10 cellular contexts compared by ENCODE assay signal in the genomic region with DNA sequence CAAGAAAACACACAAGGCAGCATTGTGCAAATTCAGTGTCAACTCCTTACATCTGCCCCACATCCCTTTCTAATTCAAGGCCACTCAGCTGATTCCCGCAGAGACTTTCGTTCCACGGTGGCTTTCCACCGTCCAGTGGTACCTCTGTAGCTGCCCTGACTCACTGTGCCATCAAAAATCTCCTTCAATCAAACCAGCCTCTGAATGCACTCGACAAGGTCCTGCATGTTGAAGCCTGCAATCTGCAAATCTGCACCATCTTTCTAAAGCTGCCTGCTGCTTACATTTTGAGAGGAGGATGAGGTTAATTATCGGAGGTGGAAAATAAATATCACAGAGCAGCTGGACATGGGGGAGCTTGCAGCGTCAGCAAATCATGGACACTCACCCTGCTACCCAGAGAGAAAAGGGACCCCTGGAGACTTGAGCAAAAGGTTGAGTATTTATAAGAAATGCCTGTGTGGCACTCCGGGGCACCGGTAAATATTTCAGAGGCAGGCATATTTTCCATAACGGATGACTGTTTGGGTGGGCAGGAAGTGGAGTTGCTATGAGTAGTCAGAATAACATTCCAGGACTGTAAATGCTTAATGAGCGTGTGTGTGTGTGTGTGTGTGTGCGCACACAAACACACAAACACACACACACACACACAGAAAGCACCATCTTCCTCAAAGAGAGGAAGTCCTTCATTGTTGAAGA.
DNase-seq lines count a peak whose midpoint lies in the region; ATAC-seq and TF ChIP-seq lines count a peak whose summit lies in the region.
"Had no signal": no experiment of that assay in that cellular context is flagged by ENCODE, and none has a peak within 500 bp of the region (broad histone marks: within the 10 kb centered on the region; RNA-seq: fewer than 3 reads in every experiment).

No MANE protein-coding gene starts in this region.

- TF ChIP-seq CTCF in AG04449 (IDR thresholded peaks at IDR 0.05; ENCODE audit: insufficient read depth, low read length, missing control alignments): no peak
- no peak for TF ChIP-seq CTCF in mammary epithelial cell (conservative IDR thresholded peaks at IDR 0.05 in 1 of 2, IDR thresholded peaks at IDR 0.05 in 1 of 2; ENCODE audit: extremely low read depth in 1 of 2, insufficient read depth in 1 of 2, low read depth in 1 of 2, low read length in 2 of 2)
- no peak for TF ChIP-seq CTCF in transverse colon (IDR thresholded peaks at IDR 0.05)

- DNase-seq in AG04449 (ENCODE audit: low read depth, low spot score) (peak; percentile 38), MG63 (peak; percentile 38), mammary epithelial cell (peak; percentile 61), medulla oblongata (ENCODE audit: extremely low spot score) (peak; percentile 7), NCI-H526 (lab: John Stamatoyannopoulos, UW) (no peak), transverse colon (no peak), DMS153 (lab: John Stamatoyannopoulos, UW) (no peak)
- DNase-seq: activated CD4-positive, alpha-beta T cell treated with anti-CD3 and anti-CD28 coated beads for 1 hour; NCI-H82 had no signal

- H3K9ac ChIP-seq in mammary epithelial cell (ENCODE audit: insufficient read depth, low read length): peak overlapping the region; percentile 13

- no peaks in the 10 kb centered on the region for H4K20me1 ChIP-seq in mammary epithelial cell (ENCODE audit: insufficient read depth, low read length)

- H3K79me2 ChIP-seq in mammary epithelial cell (ENCODE audit: insufficient read depth, low read length): no peaks in the 10 kb centered on the region

- BruUV-seq in mammary epithelial cell (replicated peaks; lab: Mats Ljungman, UMichigan): no TSS peak

- no peak for ATAC-seq in HG03439 (IDR thresholded peaks at IDR 0.05; ENCODE audit: unreplicated experiment)

- H3K9me3 ChIP-seq in MG63 (no peaks in the 10 kb centered on the region), mammary epithelial cell (replicated peaks; ENCODE audit: insufficient read depth, low read length) (peaks cover 10% of the 10 kb centered on the region), transverse colon (no peaks in the 10 kb centered on the region)

- in situ Hi-C loops in mammary epithelial cell (cut with MboI; ENCODE audit: low sequenced_read_pairs in 2 of 2): no loop called here
- in situ Hi-C loops in transverse colon (cut with MboI; ENCODE audit: low pct_ligation_motif_present in 1 of 4, low pct_unique_long_range_greater_than_20kb in 1 of 4, low sequenced_read_pairs in 3 of 4): no loop called here

- H3K27ac ChIP-seq in mammary epithelial cell (ENCODE audit: insufficient read depth, low read depth, low read length): peak overlapping the region; percentile 69
- peak overlapping the region in 2 of 4 donors; percentile 8 to 18 for H3K27ac ChIP-seq in transverse colon

- no peak for TF ChIP-seq EP300 in transverse colon (IDR thresholded peaks at IDR 0.05; ENCODE audit: low read depth)

- H3K4me2 ChIP-seq in mammary epithelial cell (ENCODE audit: insufficient read depth, low read depth, low read length): peak overlapping the region; percentile 74

- H3K27me3 ChIP-seq in MG63 (no peaks in the 10 kb centered on the region), mammary epithelial cell (ENCODE audit: insufficient read depth, low read length) (no peaks in the 10 kb centered on the region), transverse colon (no peaks in the 10 kb centered on the region)

- CTCF ChIA-PET in AG04449 (lab: Yijun Ruan, JAX) (interaction anchor here (1.4 kb wide), 1 partner anchor 13 kb away, joined by 4 read pairs; no protein-coding TSS in a partner anchor), mammary epithelial cell (lab: Charles Lee; ENCODE audit: low non-redundant PET) (no interaction called here)

- intact Hi-C loops in mammary epithelial cell (cut with micrococcal nuclease): no loop called here
- intact Hi-C loops in transverse colon (cut with DNase I; ENCODE audit: low total_unique reads): no loop called here

- peaks cover 27% of the 10 kb centered on the region for H3K4me1 ChIP-seq in mammary epithelial cell (ENCODE audit: insufficient read depth, low read length)
- H3K4me1 ChIP-seq in transverse colon: no peaks in the 10 kb centered on the region

- dilution Hi-C loops in mammary epithelial cell (cut with HindIII; ENCODE audit: low sequenced_read_pairs): no loop called here

- 4% methylated on average over 12 of the region's 12 CpGs for WGBS in mammary epithelial cell (ENCODE audit: low coverage, missing lambda C conversion rate)
- 46 to 53% methylated on average over 3 to 12 of the region's 12 CpGs for WGBS in transverse colon (ENCODE audit: low coverage in 1 of 2), 2 donors

- POLR2A ChIA-PET in AG04449 (lab: Yijun Ruan, JAX): interaction anchor here (1.0 kb wide), 1 partner anchor 250 kb away, joined by 3 read pairs; no protein-coding TSS in a partner anchor

- no peak overlapping the region for H3K4me3 ChIP-seq in AG04449 (ENCODE audit: low read depth, low read length)
- peak overlapping the region; percentile 14 for H3K4me3 ChIP-seq in MG63
- peak overlapping the region; percentile 12 to 39 (median 30) for H3K4me3 ChIP-seq in mammary epithelial cell (replicated peaks in 1 of 3; ENCODE audit: insufficient read depth in 1 of 3, low read depth in 2 of 3, low read length in 3 of 3)
- no peak overlapping the region for H3K4me3 ChIP-seq in transverse colon

- TF ChIP-seq POLR2A in transverse colon (IDR thresholded peaks at IDR 0.05): no peak

- H3K36me3 ChIP-seq in MG63: no peaks in the 10 kb centered on the region
- H3K36me3 ChIP-seq in mammary epithelial cell (ENCODE audit: insufficient read depth, low read length): no peaks in the 10 kb centered on the region
- H3K36me3 ChIP-seq in transverse colon: no peaks in the 10 kb centered on the region

- peak overlapping the region; percentile 53 for H2AFZ ChIP-seq in mammary epithelial cell (ENCODE audit: low read depth, low read length)

Comparison
In these comparisons a context has a peak if more than half of its experiments do, and no peak if none do; other contexts are left out.
1. DNase-seq: peak in AG04449 (single experiment), MG63 (single experiment), mammary epithelial cell (single experiment) and medulla oblongata (single experiment); none in NCI-H526 (0 of 2), transverse colon (single experiment) and DMS153 (single experiment).
2. H3K4me3 ChIP-seq: peak in MG63 (single experiment) and mammary epithelial cell (3 of 3); none in AG04449 (single experiment) and transverse colon (0 of 4).